Comparison of ENCODE assay signal across 13 cellular contexts in genomic region chr6:1839315-1839714, GRCh38.
"Had no signal": no experiment of that assay in that cellular context is flagged by ENCODE, and none has a peak within 500 bp of the region (broad histone marks: within the 10 kb centered on the region; RNA-seq: fewer than 3 reads in every experiment).

No MANE protein-coding gene starts in this region.

- DNase-seq: activated CD4-positive, alpha-beta T cell treated with anti-CD3 and anti-CD28 coated beads for 4 hours; activated CD8-positive, alpha-beta memory T cell treated with anti-CD3 and anti-CD28 coated beads, Interleukin-2, amount 50 U/mL, for 4 hours; activated CD8-positive, alpha-beta T cell treated with anti-CD3 and anti-CD28 coated beads for 36 hours; activated gamma-delta T cell; activated T-cell treated with anti-CD3 and anti-CD28 coated beads, Interleukin-2, amount 50 U/mL, for 48 hours; amniotic stem cell; caudate nucleus; hippocampal formation; left ventricle myocardium superior; mesendoderm; nucleus accumbens had no signal

- ATAC-seq: activated CD8-positive, alpha-beta T cell treated with anti-CD3 and anti-CD28 coated beads for 36 hours; activated naive CD4-positive, alpha-beta T cell treated with anti-CD3 and anti-CD28 coated beads, Interleukin-2, amount 50 U/mL, for 72 hours; left ventricle myocardium superior; natural killer cell treated with Interleukin-12 subunit alpha and Interleukin-12 subunit beta and Interleukin-15 and Interleukin-18, amount 100 ng/mL, for 72 hours had no signal
